In the genomic region with DNA sequence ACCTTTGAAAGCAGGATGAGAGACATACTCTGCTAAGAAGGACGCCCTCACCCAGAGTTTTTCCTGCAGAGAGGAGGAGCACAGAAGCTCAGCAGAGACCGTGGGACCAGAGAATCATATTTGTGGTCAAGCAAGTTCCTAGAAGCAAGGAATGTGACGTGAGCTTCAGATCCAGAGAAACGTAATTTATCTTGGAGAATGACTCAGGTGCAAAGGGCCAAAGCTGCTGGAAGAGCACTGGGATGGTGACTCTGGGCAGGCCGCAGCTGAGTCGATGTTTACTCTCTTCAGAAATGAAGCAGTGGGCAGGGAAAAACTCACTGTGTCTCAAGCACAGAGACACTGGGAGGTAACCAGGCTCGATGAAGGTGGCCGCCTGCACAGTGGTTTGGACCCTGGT, we compare ENCODE assay signal across 23 cellular contexts. TPM values are rescaled to one million over a fixed set of nuclear protein-coding genes. Genes with fewer than 3 reads are reported as not detected.
DNase-seq lines count a peak whose midpoint lies in the region; ATAC-seq and TF ChIP-seq lines count a peak whose summit lies in the region.
"Had no signal": no experiment of that assay in that cellular context is flagged by ENCODE, and none has a peak within 500 bp of the region (broad histone marks: within the 10 kb centered on the region; RNA-seq: fewer than 3 reads in every experiment).

No MANE protein-coding gene starts in this region.

- no peak overlapping the region for H3K4me3 Mint-ChIP-seq in mesothelial cell of epicardium
- H3K4me3 Mint-ChIP-seq in activated naive CD8-positive, alpha-beta T cell treated with anti-CD3 and anti-CD28 coated beads, Interleukin-2, amount 50 U/mL, for 24 hours = no peak overlapping the region
- H3K4me3 Mint-ChIP-seq: CD14-positive monocyte, GM23338 had no signal

- H3K27me3 Mint-ChIP-seq in mesothelial cell of epicardium (ENCODE audit: low read depth) = peaks cover 2% of the 10 kb centered on the region
- H3K27me3 Mint-ChIP-seq in activated naive CD8-positive, alpha-beta T cell treated with anti-CD3 and anti-CD28 coated beads, Interleukin-2, amount 50 U/mL, for 24 hours = peaks cover 22% of the 10 kb centered on the region

- TF ChIP-seq CTCF in choroid plexus epithelial cell (conservative IDR thresholded peaks at IDR 0.05; ENCODE audit: low read depth, low read length) (no peak), mesothelial cell of epicardium (IDR thresholded peaks at IDR 0.05; ENCODE audit: unreplicated experiment) (no peak)

- no peaks in the 10 kb centered on the region for H3K9me3 Mint-ChIP-seq in mesothelial cell of epicardium
- H3K9me3 Mint-ChIP-seq in activated naive CD8-positive, alpha-beta T cell treated with anti-CD3 and anti-CD28 coated beads, Interleukin-2, amount 50 U/mL, for 24 hours = peaks cover 3% of the 10 kb centered on the region

- no peak for ATAC-seq in activated naive CD8-positive, alpha-beta T cell treated with anti-CD3 and anti-CD28 coated beads, Interleukin-2, amount 50 U/mL, for 24 hours
- ATAC-seq: GM23338, heart left ventricle, left colon, Panc1 had no signal

- peak overlapping the region; percentile 72 for H3K27ac Mint-ChIP-seq in mesothelial cell of epicardium
- H3K27ac Mint-ChIP-seq in activated naive CD8-positive, alpha-beta T cell treated with anti-CD3 and anti-CD28 coated beads, Interleukin-2, amount 50 U/mL, for 24 hours = no peak overlapping the region
- H3K27ac Mint-ChIP-seq: CD14-positive monocyte, GM23338, naive B cell had no signal

- no peak overlapping the region for H3K4me3 ChIP-seq in choroid plexus epithelial cell (ENCODE audit: low read depth, low read length)
- H3K4me3 ChIP-seq: ascending aorta, GM23338, heart left ventricle, transverse colon had no signal

- H3K36me3 Mint-ChIP-seq in mesothelial cell of epicardium = no peaks in the 10 kb centered on the region
- no peaks in the 10 kb centered on the region for H3K36me3 Mint-ChIP-seq in activated naive CD8-positive, alpha-beta T cell treated with anti-CD3 and anti-CD28 coated beads, Interleukin-2, amount 50 U/mL, for 24 hours (ENCODE audit: low read depth)
- H3K36me3 Mint-ChIP-seq: CD14-positive monocyte had no signal

- peaks cover 20% of the 10 kb centered on the region for H3K4me1 Mint-ChIP-seq in mesothelial cell of epicardium
- no peaks in the 10 kb centered on the region for H3K4me1 Mint-ChIP-seq in activated naive CD8-positive, alpha-beta T cell treated with anti-CD3 and anti-CD28 coated beads, Interleukin-2, amount 50 U/mL, for 24 hours
- H3K4me1 Mint-ChIP-seq: CD14-positive monocyte had no signal

- peak; percentile 48 for DNase-seq in DMS53 (lab: John Stamatoyannopoulos, UW)
- peak; percentile 93 for DNase-seq in M059J (ENCODE audit: low read depth)
- peak; percentile 90 for DNase-seq in choroid plexus epithelial cell (ENCODE audit: low read depth)
- DNase-seq in mesothelial cell of epicardium (ENCODE audit: low spot score in 2 of 2, unreplicated experiment in 2 of 2) = no peak
- no peak for DNase-seq in NCI-H2081 treated with DMSO at 0.1 percent for 48 hours (lab: John Stamatoyannopoulos, UW)
- DNase-seq in NCI-H345 (lab: John Stamatoyannopoulos, UW) = no peak
- DNase-seq in activated naive CD8-positive, alpha-beta T cell treated with anti-CD3 and anti-CD28 coated beads, Interleukin-2, amount 50 U/mL, for 24 hours = no peak
- DNase-seq in NCI-H446 treated with DMSO at 0.1 percent for 48 hours (lab: John Stamatoyannopoulos, UW) = no peak
- DNase-seq: activated CD4-positive, alpha-beta T cell treated with anti-CD3 and anti-CD28 coated beads for 48 hours; GDM1; heart left ventricle; left colon; naive B cell; NCI-H1417; NCI-H526 treated with DMSO at 0.1 percent for 48 hours; retina; stimulated activated CD4-positive, alpha-beta T cell treated with anti-CD3 and anti-CD28 coated beads, Interleukin-2, amount 100 ng/mL, for 24 hours; T-helper 2 cell; transverse colon had no signal

RNA-seq across cellular contexts. Expression of a gene that starts 50.1 kb away (rescaled TPM):
- total RNA-seq in M059J (2014; rRNA removed; shearing (Covaris generic)) = 7.6 and 12.6 TPM in 2 replicates
- 376 to 409 TPM (median 381 TPM) in 3 replicates for total RNA-seq in mesothelial cell of epicardium

Comparison
In these comparisons a context has a peak if more than half of its experiments do, and no peak if none do; other contexts are left out.
1. DNase-seq: peak in DMS53 (single experiment), M059J (single experiment) and choroid plexus epithelial cell (single experiment); none in mesothelial cell of epicardium (0 of 2), NCI-H2081 treated with DMSO at 0.1 percent for 48 hours (single experiment), NCI-H345 (single experiment), activated naive CD8-positive, alpha-beta T cell treated with anti-CD3 and anti-CD28 coated beads, Interleukin-2, amount 50 U/mL, for 24 hours (single experiment) and NCI-H446 treated with DMSO at 0.1 percent for 48 hours (single experiment).
2. RNA of a gene that starts 50.1 kb away (total RNA-seq): 376 to 409 TPM in mesothelial cell of epicardium; 7.6 to 12.6 TPM in M059J; every median in the first group is over 10 times any median in the second.